In the genomic region with DNA sequence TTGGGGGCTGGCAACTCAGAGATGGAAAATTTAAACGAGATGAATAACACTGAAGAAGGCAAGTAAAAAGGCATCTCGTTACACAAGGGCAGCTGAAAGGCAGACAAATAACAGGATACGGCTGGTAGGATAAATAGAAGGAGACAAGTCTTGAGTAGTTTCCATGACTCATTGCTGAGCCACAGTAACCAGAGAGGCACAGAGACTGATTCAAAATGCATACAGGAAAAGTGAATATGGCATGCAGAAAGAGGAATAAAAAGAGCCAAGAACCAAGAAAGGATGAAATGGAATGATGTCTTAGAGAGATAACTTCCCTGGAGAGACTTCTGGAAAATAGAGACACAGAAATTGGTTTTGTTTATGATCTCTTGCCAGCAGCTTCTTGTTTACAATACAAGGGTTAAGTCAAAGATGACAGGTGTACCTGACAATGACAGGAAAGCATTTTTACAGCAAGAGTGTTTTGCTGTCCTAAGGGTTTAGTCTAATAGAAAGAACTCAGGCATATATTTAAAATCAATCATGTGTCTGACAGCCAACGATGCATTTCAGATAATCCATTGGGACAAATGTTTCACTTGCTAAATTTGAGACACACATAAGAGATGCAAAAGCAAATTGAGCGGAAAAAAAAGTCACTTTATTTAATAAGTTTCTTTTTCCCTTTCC, we compare ENCODE assay signal across 9 cellular contexts.
DNase-seq lines count a peak whose midpoint lies in the region; ATAC-seq and TF ChIP-seq lines count a peak whose summit lies in the region.
"Had no signal": no experiment of that assay in that cellular context is flagged by ENCODE, and none has a peak within 500 bp of the region (broad histone marks: within the 10 kb centered on the region; RNA-seq: fewer than 3 reads in every experiment).

No MANE protein-coding gene starts in this region.

- no peak for TF ChIP-seq POLR2A in upper lobe of left lung (IDR thresholded peaks at IDR 0.05)

- H3K4me1 ChIP-seq in H9 (ENCODE audit: insufficient read depth, low read length): peaks cover 12% of the 10 kb centered on the region; the same call in 1 of the 2 replicates
- H3K4me1 ChIP-seq in upper lobe of left lung: no peaks in the 10 kb centered on the region

- no peak overlapping the region for H3K14ac ChIP-seq in H9 (ENCODE audit: insufficient read depth, low read length)

- H3K23ac ChIP-seq in H9 (ENCODE audit: insufficient read length, low read depth, low read length): no peak overlapping the region

- no peak overlapping the region for H4K8ac ChIP-seq in H9 (replicated peaks; ENCODE audit: insufficient read length, low read depth, low read length)

- H3K79me1 ChIP-seq in H9 (ENCODE audit: insufficient read depth, low read depth, low read length, poor library complexity, severe bottlenecking): no peaks in the 10 kb centered on the region

- no peaks in the 10 kb centered on the region; a peak in 1 of 5 replicates for H3K9me3 Mint-ChIP-seq in H9

- H3K9me3 ChIP-seq in H9 (ENCODE audit: control insufficient read depth, low read depth, low read length): no peaks in the 10 kb centered on the region
- no peaks in the 10 kb centered on the region for H3K9me3 ChIP-seq in upper lobe of left lung

- peak overlapping the region in 2 of 3 experiments; percentile 56 to 83; a peak in 5 of 7 replicates for H3K27ac Mint-ChIP-seq in H9

- H3K18ac ChIP-seq in H9 (ENCODE audit: insufficient read length, low read depth, low read length): no peak overlapping the region

- H3K27ac ChIP-seq in H9 (ENCODE audit: insufficient read length, low read depth, low read length) (peak overlapping the region; percentile 17), coronary artery (no peak overlapping the region), upper lobe of left lung (no peak overlapping the region)

- no peaks in the 10 kb centered on the region for H3K27me3 Mint-ChIP-seq in H9 (ENCODE audit: low read depth)

- in situ Hi-C loops in ACHN (cut with HindIII; ENCODE audit: low pct_ligation_motif_present, low pct_unique_long_range_greater_than_20kb, low sequenced_read_pairs): no loop called here

- peak; percentile 15 for DNase-seq in ACHN
- DNase-seq in H9: no peak
- DNase-seq in RPMI7951 (ENCODE audit: low read depth): peak; percentile 39
- peak; percentile 80 to 90 for DNase-seq in foreskin fibroblast
- DNase-seq in coronary artery (ENCODE audit: low spot score): no peak
- DNase-seq in midbrain (lab: John Stamatoyannopoulos, UW): no peak
- DNase-seq in upper lobe of left lung: no peak
- DNase-seq: NK-92 treated with Interleukin-12 subunit alpha and Interleukin-12 subunit beta, amount 100 ng/mL, for 24 hours had no signal

- H3K27me3 ChIP-seq in H9 (ENCODE audit: insufficient read depth, low read length) (no peaks in the 10 kb centered on the region), upper lobe of left lung (no peaks in the 10 kb centered on the region)

- TF ChIP-seq EP300 in upper lobe of left lung (IDR thresholded peaks at IDR 0.05): no peak

- H2BK120ac ChIP-seq in H9 (ENCODE audit: low read depth, low read length, poor library complexity, severe bottlenecking): no peak overlapping the region

- H3K56ac ChIP-seq in H9 (ENCODE audit: insufficient read length, low read depth, low read length): no peak overlapping the region

- H3K36me3 ChIP-seq in upper lobe of left lung: no peaks in the 10 kb centered on the region

- no peak overlapping the region for H2BK20ac ChIP-seq in H9 (ENCODE audit: low read depth, low read length, poor library complexity, severe bottlenecking)

- no peak overlapping the region for H2BK5ac ChIP-seq in H9 (ENCODE audit: insufficient read length, low read length)

- TF ChIP-seq CTCF in H9 (conservative IDR thresholded peaks at IDR 0.05): no peak
- TF ChIP-seq CTCF in foreskin fibroblast (IDR thresholded peaks at IDR 0.05; ENCODE audit: low read depth, low read length): no peak
- no peak for TF ChIP-seq CTCF in coronary artery (IDR thresholded peaks at IDR 0.05)
- TF ChIP-seq CTCF in upper lobe of left lung (IDR thresholded peaks at IDR 0.05): no peak

- no peak overlapping the region for H3K4me3 Mint-ChIP-seq in H9

- no peak overlapping the region for H3K4me2 ChIP-seq in H9 (ENCODE audit: insufficient read depth, insufficient read length, low read length)

- H3K23me2 ChIP-seq in H9 (ENCODE audit: insufficient read length, low read depth, low read length, poor library complexity, severe bottlenecking): no peaks in the 10 kb centered on the region

- H4K5ac ChIP-seq in H9 (ENCODE audit: insufficient read length, low read depth, low read length): no peak overlapping the region

- H3K36me3 Mint-ChIP-seq in H9 (ENCODE audit: insufficient read depth in 1 of 3, low read depth in 3 of 3): no peaks in the 10 kb centered on the region

- H2BK15ac ChIP-seq in H9 (ENCODE audit: low read depth, low read length): no peak overlapping the region

- no peaks in the 10 kb centered on the region for H3K79me2 ChIP-seq in H9 (ENCODE audit: insufficient read depth, low read length)

- no peak overlapping the region for H3K4ac ChIP-seq in H9 (ENCODE audit: low read depth, low read length)

- H3K4me1 Mint-ChIP-seq in H9: peaks cover 32 to 40% of the 10 kb centered on the region in 2 experiments

- no peak overlapping the region for H2AK5ac ChIP-seq in H9 (ENCODE audit: insufficient read length, low read length)

- H3T11ph ChIP-seq in H9 (ENCODE audit: low read length): no peak overlapping the region

- ATAC-seq in upper lobe of left lung (ENCODE audit: low FRiP score in 2 of 2): no peak
- no peak for ATAC-seq in GM18858 (IDR thresholded peaks at IDR 0.05; ENCODE audit: unreplicated experiment)

- no peak overlapping the region for H3K9ac ChIP-seq in H9 (ENCODE audit: extremely low read depth, insufficient read length, low read length)

- no peak overlapping the region for H2AFZ ChIP-seq in H9 (ENCODE audit: low read length)

- H4K91ac ChIP-seq in H9 (ENCODE audit: insufficient read length, low read depth, low read length): no peak overlapping the region

- H2BK12ac ChIP-seq in H9 (ENCODE audit: insufficient read length, low read depth, low read length): no peak overlapping the region

- H3K4me3 ChIP-seq in foreskin fibroblast (ENCODE audit: low read depth in 1 of 2, low read length in 2 of 2) (peak overlapping the region in 1 of 2 donors; percentile 2), coronary artery (no peak overlapping the region), upper lobe of left lung (no peak overlapping the region)

- no peaks in the 10 kb centered on the region for H4K20me1 ChIP-seq in H9 (ENCODE audit: control insufficient read depth, insufficient read depth, insufficient read length)

- WGBS in H9 (ENCODE audit: extremely low coverage, insufficient read length, low lambda C conversion rate): no CpG with 5 or more reads among the region's 5 CpGs
- WGBS in upper lobe of left lung, 2 donors: 49 to 52% methylated on average over 5 of the region's 5 CpGs

Comparison
In these comparisons a context has a peak if more than half of its experiments do, and no peak if none do; other contexts are left out.
1. DNase-seq: peak in ACHN (single experiment), RPMI7951 (single experiment) and foreskin fibroblast (2 of 2); none in H9 (single experiment), coronary artery (single experiment), midbrain (single experiment) and upper lobe of left lung (0 of 2).